10 cellular contexts compared by ENCODE assay signal in genomic region chr2:172428841-172429173, GRCh38.
A peak's percentile ranks its signal among the peaks of the same experiment; 100 is the strongest.
DNase-seq lines count a peak whose midpoint lies in the region; ATAC-seq lines count a peak whose summit lies in the region.
"Had no signal": no experiment of that assay in that cellular context is flagged by ENCODE, and none has a peak within 500 bp of the region (broad histone marks: within the 10 kb centered on the region; RNA-seq: fewer than 3 reads in every experiment).

No MANE protein-coding gene starts in this region.

- H3K36me3 ChIP-seq in adipocyte (ENCODE audit: control insufficient read depth, insufficient read depth, low read length, severe bottlenecking), result no peaks in the 10 kb centered on the region

- H3K27me3 ChIP-seq in adipocyte (replicated peaks; ENCODE audit: control insufficient read depth, insufficient read depth, low read length) (peaks cover 35% of the 10 kb centered on the region), layer of hippocampus (ENCODE audit: control insufficient read depth, insufficient read depth, low read length) (no peaks in the 10 kb centered on the region)

- DNase-seq in NCI-H82 treated with DMSO at 0.1 percent for 48 hours (lab: John Stamatoyannopoulos, UW; ENCODE audit: unreplicated experiment), result peak; percentile 67
- DNase-seq in NCI-H82 (lab: John Stamatoyannopoulos, UW), result no peak
- DNase-seq in adipocyte (ENCODE audit: low read depth), result no peak
- DNase-seq in stimulated activated effector memory CD8-positive, alpha-beta T cell treated with anti-CD3 and anti-CD28 coated beads, Interleukin-12 subunit alpha, Interleukin-12 subunit beta, amount 100 ng/mL, for 72 hours (ENCODE audit: low spot score in 2 of 2), result no peak
- no peak for DNase-seq in DMS153 (lab: John Stamatoyannopoulos, UW)
- DNase-seq: erythroblast, OCI-M1 had no signal

- H3K36me3 Mint-ChIP-seq in stimulated activated effector memory CD8-positive, alpha-beta T cell treated with anti-CD3 and anti-CD28 coated beads, Interleukin-12 subunit alpha, Interleukin-12 subunit beta, amount 100 ng/mL, for 72 hours, result no peaks in the 10 kb centered on the region

- no peaks in the 10 kb centered on the region for H3K9me3 ChIP-seq in adipocyte (ENCODE audit: control insufficient read depth, low read length)

- H3K4me1 Mint-ChIP-seq in stimulated activated effector memory CD8-positive, alpha-beta T cell treated with anti-CD3 and anti-CD28 coated beads, Interleukin-12 subunit alpha, Interleukin-12 subunit beta, amount 100 ng/mL, for 72 hours, result peaks cover 48% of the 10 kb centered on the region

- H3K9me3 Mint-ChIP-seq in stimulated activated effector memory CD8-positive, alpha-beta T cell treated with anti-CD3 and anti-CD28 coated beads, Interleukin-12 subunit alpha, Interleukin-12 subunit beta, amount 100 ng/mL, for 72 hours, result no peaks in the 10 kb centered on the region

- H3K4me3 Mint-ChIP-seq in stimulated activated effector memory CD8-positive, alpha-beta T cell treated with anti-CD3 and anti-CD28 coated beads, Interleukin-12 subunit alpha, Interleukin-12 subunit beta, amount 100 ng/mL, for 72 hours, result peak overlapping the region; percentile 69

- peak overlapping the region; percentile 56 for H3K9ac ChIP-seq in adipocyte (ENCODE audit: low read length)

- peak overlapping the region; percentile 3 for H3K27ac Mint-ChIP-seq in stimulated activated effector memory CD8-positive, alpha-beta T cell treated with anti-CD3 and anti-CD28 coated beads, Interleukin-12 subunit alpha, Interleukin-12 subunit beta, amount 100 ng/mL, for 72 hours

- peak overlapping the region; percentile 69 for H3K27ac ChIP-seq in layer of hippocampus (ENCODE audit: low read depth, low read length)

- peak overlapping the region; percentile 80 for H3K4me3 ChIP-seq in adipocyte (ENCODE audit: low read length)

- ATAC-seq in stimulated activated effector memory CD8-positive, alpha-beta T cell treated with anti-CD3 and anti-CD28 coated beads, Interleukin-12 subunit alpha, Interleukin-12 subunit beta, amount 100 ng/mL, for 72 hours, result no peak
- ATAC-seq in HG02610 (IDR thresholded peaks at IDR 0.05; ENCODE audit: unreplicated experiment) (no peak), HG03135 (IDR thresholded peaks at IDR 0.05; ENCODE audit: unreplicated experiment) (no peak)

- H3K4me1 ChIP-seq in adipocyte (ENCODE audit: control insufficient read depth, insufficient read depth, low read length), result peaks cover 6% of the 10 kb centered on the region
